Comparison of ENCODE assay signal across 6 cellular contexts in genomic region chr12:113186033-113186365, GRCh38. TPM values are rescaled to one million over a fixed set of nuclear protein-coding genes. Genes with fewer than 3 reads are reported as not detected.
A peak's percentile ranks its signal among the peaks of the same experiment; 100 is the strongest.
DNase-seq lines count a peak whose midpoint lies in the region; ATAC-seq and TF ChIP-seq lines count a peak whose summit lies in the region.

No MANE protein-coding gene starts in this region.

- no peak overlapping the region for H3K27ac ChIP-seq in H9 (ENCODE audit: insufficient read length, low read depth, low read length)
- H3K27ac ChIP-seq in SU-DHL-6 (ENCODE audit: low read depth, low read length) = peak overlapping the region; percentile 86

- peaks cover 17% of the 10 kb centered on the region for H3K79me1 ChIP-seq in H9 (ENCODE audit: insufficient read depth, low read depth, low read length, poor library complexity, severe bottlenecking)

- peak overlapping the region; percentile 63 for H3K9ac ChIP-seq in H9 (ENCODE audit: extremely low read depth, insufficient read length, low read length)
- peak overlapping the region; percentile 81 for H3K9ac ChIP-seq in SU-DHL-6 (ENCODE audit: low read length)

- H3K79me2 ChIP-seq in H9 (ENCODE audit: insufficient read depth, low read length) = peaks cover 16% of the 10 kb centered on the region; the same call in 1 of the 2 replicates
- peaks cover 73% of the 10 kb centered on the region for H3K79me2 ChIP-seq in SU-DHL-6 (ENCODE audit: insufficient read depth, low read length)

- no peak overlapping the region for H3K27ac Mint-ChIP-seq in H9

- H3K27me3 ChIP-seq in H9 (ENCODE audit: insufficient read depth, low read length) (no peaks in the 10 kb centered on the region), SU-DHL-6 (ENCODE audit: low read length) (no peaks in the 10 kb centered on the region)

- H2AFZ ChIP-seq in H9 (ENCODE audit: low read length) (no peak overlapping the region), SU-DHL-6 (ENCODE audit: low read depth, low read length, severe bottlenecking) (peak overlapping the region; percentile 37)

- H3K4me2 ChIP-seq in H9 (ENCODE audit: insufficient read depth, insufficient read length, low read length) = peak overlapping the region; percentile 94
- H3K4me2 ChIP-seq in SU-DHL-6 (ENCODE audit: low read depth, low read length, poor library complexity, severe bottlenecking) = peak overlapping the region; percentile 91

- H3K36me3 ChIP-seq in SU-DHL-6 (ENCODE audit: low read length) = 0 out of 2 replicates have a peak, but pooled peaks cover 9% of the 10 kb centered on the region

- H2BK12ac ChIP-seq in H9 (ENCODE audit: insufficient read length, low read depth, low read length) = no peak overlapping the region

- H2BK15ac ChIP-seq in H9 (ENCODE audit: low read depth, low read length) = no peak overlapping the region

- no peak overlapping the region for H4K91ac ChIP-seq in H9 (ENCODE audit: insufficient read length, low read depth, low read length)

- H4K5ac ChIP-seq in H9 (ENCODE audit: insufficient read length, low read depth, low read length) = no peak overlapping the region

- no peak overlapping the region for H2BK120ac ChIP-seq in H9 (ENCODE audit: low read depth, low read length, poor library complexity, severe bottlenecking)

- peaks cover 8 to 17% of the 10 kb centered on the region in 2 experiments for H3K4me1 Mint-ChIP-seq in H9

- H3K4me3 ChIP-seq in SU-DHL-6 (ENCODE audit: insufficient read depth, low read length, poor library complexity, severe bottlenecking) = peak overlapping the region; percentile 81

- no peak overlapping the region for H3K4ac ChIP-seq in H9 (ENCODE audit: low read depth, low read length)

- H3K14ac ChIP-seq in H9 (ENCODE audit: insufficient read depth, low read length) = no peak overlapping the region

- H3F3A ChIP-seq in SU-DHL-6 (ENCODE audit: insufficient read depth) = peaks cover 16% of the 10 kb centered on the region

- no peak overlapping the region for H3K56ac ChIP-seq in H9 (ENCODE audit: insufficient read length, low read depth, low read length)

- no peaks in the 10 kb centered on the region for H3K9me3 ChIP-seq in H9 (ENCODE audit: control insufficient read depth, low read depth, low read length)
- H3K9me3 ChIP-seq in SU-DHL-6 (ENCODE audit: insufficient read depth, low read length) = no peaks in the 10 kb centered on the region

- DNase-seq in H9 (no peak), kidney glomerular epithelial cell (lab: John Stamatoyannopoulos, UW) (peak; percentile 28), NCI-H345 treated with DMSO at 0.1 percent for 48 hours (lab: John Stamatoyannopoulos, UW; ENCODE audit: unreplicated experiment) (no peak), NCI-H1436 treated with DMSO at 0.1 percent for 48 hours (lab: John Stamatoyannopoulos, UW) (no peak)

- peaks cover 8% of the 10 kb centered on the region for H3K23me2 ChIP-seq in H9 (ENCODE audit: insufficient read length, low read depth, low read length, poor library complexity, severe bottlenecking)

- no peaks in the 10 kb centered on the region for H4K20me1 ChIP-seq in H9 (ENCODE audit: control insufficient read depth, insufficient read depth, insufficient read length)
- no peaks in the 10 kb centered on the region for H4K20me1 ChIP-seq in SU-DHL-6 (ENCODE audit: low read depth, low read length)

- H3K18ac ChIP-seq in H9 (ENCODE audit: insufficient read length, low read depth, low read length) = no peak overlapping the region

- no peak overlapping the region for H3K23ac ChIP-seq in H9 (ENCODE audit: insufficient read length, low read depth, low read length)

- H2BK20ac ChIP-seq in H9 (ENCODE audit: low read depth, low read length, poor library complexity, severe bottlenecking) = no peak overlapping the region

- no peaks in the 10 kb centered on the region for H3K27me3 Mint-ChIP-seq in H9 (ENCODE audit: low read depth)

- H3K36me3 Mint-ChIP-seq in H9 (ENCODE audit: insufficient read depth in 1 of 3, low read depth in 3 of 3) = peaks cover 26 to 44% (median 33%) of the 10 kb centered on the region in 3 experiments

- peak overlapping the region; percentile 89 to 92 for H3K4me3 Mint-ChIP-seq in H9

- H3K4me1 ChIP-seq in H9 (ENCODE audit: insufficient read depth, low read length) = no peaks in the 10 kb centered on the region

- no peak overlapping the region for H4K8ac ChIP-seq in H9 (replicated peaks; ENCODE audit: insufficient read length, low read depth, low read length)

- H3K9me3 Mint-ChIP-seq in H9 = no peaks in the 10 kb centered on the region

- no peak overlapping the region for H2BK5ac ChIP-seq in H9 (ENCODE audit: insufficient read length, low read length)

- no CpG with 5 or more reads among the region's 11 CpGs for WGBS in H9 (ENCODE audit: extremely low coverage, insufficient read length, low lambda C conversion rate)

- no peak overlapping the region for H3T11ph ChIP-seq in H9 (ENCODE audit: low read length)

- H2AK5ac ChIP-seq in H9 (ENCODE audit: insufficient read length, low read length) = no peak overlapping the region

- H3K9me2 ChIP-seq in SU-DHL-6 (replicated peaks; ENCODE audit: insufficient read depth, low read length) = no peaks in the 10 kb centered on the region

- TF ChIP-seq CTCF in H9 (conservative IDR thresholded peaks at IDR 0.05) (no peak), SU-DHL-6 (IDR thresholded peaks at IDR 0.05; ENCODE audit: insufficient read depth, low read length, poor library complexity, severe bottlenecking) (no peak)

- no peak for ATAC-seq in GM19395 (IDR thresholded peaks at IDR 0.05; ENCODE audit: unreplicated experiment)

RNA-seq across cellular contexts. Expression of gene RITA1, which starts 0.5 kb away (rescaled TPM):
- total RNA-seq in H9 (2021) = 26.0 and 26.1 TPM in 2 replicates

RNA-seq across cellular contexts. Expression of gene DDX54, which starts 0.7 kb away (rescaled TPM):
- total RNA-seq in H9 (2021) = 83.0 TPM in 2 replicates

RNA-seq across cellular contexts. Expression of gene TPCN1, which starts 35.3 kb away (rescaled TPM):
- 13.5 and 16.1 TPM in 2 replicates for total RNA-seq in H9 (2021)

RNA-seq across cellular contexts. Expression of gene CFAP73, which starts 36.5 kb away (rescaled TPM):
- total RNA-seq in H9 (2021) = not detected in 2 replicates

RNA-seq across cellular contexts. Expression of gene RASAL1, which starts 50.4 kb away (rescaled TPM):
- 2.3 and 2.7 TPM in 2 replicates for total RNA-seq in H9 (2021)
